8 cellular contexts compared by ENCODE assay signal in genomic region chr10:123573236-123574147, GRCh38.
DNase-seq lines count a peak whose midpoint lies in the region; ATAC-seq and TF ChIP-seq lines count a peak whose summit lies in the region.

No MANE protein-coding gene starts in this region.

- DNase-seq in GM12865 (ENCODE audit: low read depth) (peak; percentile 60), NCI-H1930 (lab: John Stamatoyannopoulos, UW) (peak; percentile 25 to 29), glomerular visceral epithelial cell (ENCODE audit: extremely low spot score) (peak; percentile 4)
- DNase-seq in activated CD8-positive, alpha-beta memory T cell treated with anti-CD3 and anti-CD28 coated beads for 24 hours, result peak; percentile 65
- DNase-seq in stimulated activated CD4-positive, alpha-beta T cell treated with anti-CD3 and anti-CD28 coated beads, Interleukin-1b, Interleukin-23, amount 100 ng/mL, for 4 hours (ENCODE audit: low read depth in 2 of 2), result peak; percentile 5 to 25

- no peak overlapping the region for H3K27ac ChIP-seq in 22Rv1

- no peak overlapping the region for H3K4me3 ChIP-seq in GM12865 (ENCODE audit: low read depth, low read length)

- ATAC-seq in GM19395 (IDR thresholded peaks at IDR 0.05; ENCODE audit: unreplicated experiment) (no peak), HG03045 (IDR thresholded peaks at IDR 0.05; ENCODE audit: unreplicated experiment) (no peak)

- peak; percentile 90 for TF ChIP-seq CTCF in 22Rv1 (IDR thresholded peaks at IDR 0.05)
- TF ChIP-seq CTCF in GM12865 (IDR thresholded peaks at IDR 0.05; ENCODE audit: insufficient read depth, low read depth, low read length, missing control alignments), result peak; percentile 82

Comparison
In these comparisons a context has a peak if more than half of its experiments do, and no peak if none do; other contexts are left out.
1. DNase-seq: peak in every context shown above with its lines; median percentile 65 in activated CD8-positive, alpha-beta memory T cell treated with anti-CD3 and anti-CD28 coated beads for 24 hours; 60 in GM12865; 27 in NCI-H1930; 15 in stimulated activated CD4-positive, alpha-beta T cell treated with anti-CD3 and anti-CD28 coated beads, Interleukin-1b, Interleukin-23, amount 100 ng/mL, for 4 hours; 4 in glomerular visceral epithelial cell.